ENCODE assay signal across 15 cellular contexts in the genomic region with DNA sequence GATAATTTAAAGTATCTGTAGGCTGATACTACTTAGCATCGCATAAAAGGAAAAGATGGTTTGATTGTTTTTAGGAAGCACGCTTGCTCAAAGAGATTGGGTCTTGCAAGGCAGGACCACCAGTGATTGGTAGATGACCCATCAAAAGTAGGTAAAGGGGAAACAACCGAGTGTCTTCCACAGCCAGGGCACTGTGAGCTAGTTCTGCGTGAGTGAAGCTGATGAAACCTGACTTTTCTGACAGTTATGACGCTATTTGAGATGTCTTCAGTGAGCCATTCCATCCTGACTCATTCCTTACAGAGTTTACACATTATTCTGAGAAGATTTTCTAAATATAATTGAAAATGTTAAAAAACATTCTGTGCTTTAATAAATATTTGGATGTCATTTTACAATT. TPM values are rescaled to one million over a fixed set of nuclear protein-coding genes. Genes with fewer than 3 reads are reported as not detected.
DNase-seq lines count a peak whose midpoint lies in the region; ATAC-seq, FAIRE-seq and TF ChIP-seq lines count a peak whose summit lies in the region.
"Had no signal": no experiment of that assay in that cellular context is flagged by ENCODE, and none has a peak within 500 bp of the region (broad histone marks: within the 10 kb centered on the region; RNA-seq: fewer than 3 reads in every experiment).

No MANE protein-coding gene starts in this region.

- H3K9me3 Mint-ChIP-seq in osteocyte (ENCODE audit: unreplicated experiment) = no peaks in the 10 kb centered on the region

- H3K27me3 Mint-ChIP-seq in osteocyte (ENCODE audit: unreplicated experiment) = no peaks in the 10 kb centered on the region
- H3K27me3 Mint-ChIP-seq: effector memory CD8-positive, alpha-beta T cell had no signal

- ATAC-seq in GM18873 (IDR thresholded peaks at IDR 0.05; ENCODE audit: low FRiP score, unreplicated experiment) (peak; percentile 75), HG02623 (IDR thresholded peaks at IDR 0.05; ENCODE audit: unreplicated experiment) (peak; percentile 63), HG03558 (IDR thresholded peaks at IDR 0.05; ENCODE audit: extremely low read depth, unreplicated experiment) (peak; percentile 69)
- ATAC-seq: effector memory CD8-positive, alpha-beta T cell; heart right ventricle had no signal

- H3K27me3 ChIP-seq in transverse colon (no peaks in the 10 kb centered on the region), small intestine (ENCODE audit: control insufficient read depth in 2 of 2, insufficient read depth in 2 of 2, low read length in 2 of 2) (no peaks in the 10 kb centered on the region)

- H3K9me3 ChIP-seq in transverse colon (no peaks in the 10 kb centered on the region), small intestine (ENCODE audit: control insufficient read depth, low read depth) (no peaks in the 10 kb centered on the region)
- H3K9me3 ChIP-seq: heart right ventricle, prostate gland had no signal

- in situ Hi-C loops in transverse colon (cut with MboI; ENCODE audit: low pct_ligation_motif_present in 1 of 4, low pct_unique_long_range_greater_than_20kb in 1 of 4, low sequenced_read_pairs in 3 of 4) = no loop called here

- no peaks in the 10 kb centered on the region for H3K4me1 ChIP-seq in transverse colon
- no peaks in the 10 kb centered on the region for H3K4me1 ChIP-seq in small intestine (ENCODE audit: control insufficient read depth in 2 of 2, insufficient read depth in 1 of 2, low read depth in 1 of 2, low read length in 1 of 2)
- H3K4me1 ChIP-seq: heart right ventricle, prostate gland had no signal

- TF ChIP-seq EP300 in transverse colon (IDR thresholded peaks at IDR 0.05; ENCODE audit: low read depth) = no peak

- H3K4me3 Mint-ChIP-seq in osteocyte (ENCODE audit: unreplicated experiment) = no peak overlapping the region
- H3K4me3 Mint-ChIP-seq: effector memory CD8-positive, alpha-beta T cell; T-helper 1 cell treated with Interleukin-12 subunit alpha and Interleukin-12 subunit beta and Interleukin-4 antibody, amounts not matched to agents 30 μg/mL and 1 μg/mL, for 36 hours had no signal

- WGBS in transverse colon (ENCODE audit: low coverage in 1 of 2), 2 donors = 79 to 80% methylated on average over 3 to 5 of the region's 5 CpGs
- WGBS in small intestine, 3 donors = 79 to 89% (median 88%) methylated on average over 5 of the region's 5 CpGs

- H3K4me3 ChIP-seq in transverse colon = no peak overlapping the region
- H3K4me3 ChIP-seq in small intestine (ENCODE audit: low read depth in 1 of 2, low read length in 2 of 2) = no peak overlapping the region
- H3K4me3 ChIP-seq: heart right ventricle, prostate gland had no signal

- H3K36me3 ChIP-seq in transverse colon (no peaks in the 10 kb centered on the region), small intestine (ENCODE audit: control insufficient read depth in 2 of 2, insufficient read depth in 2 of 2, low read length in 2 of 2) (no peaks in the 10 kb centered on the region)
- H3K36me3 ChIP-seq: heart right ventricle, prostate gland had no signal

- no peak for DNase-seq in osteocyte (ENCODE audit: extremely low spot score, unreplicated experiment)
- no peak for DNase-seq in frontal cortex (ENCODE audit: low spot score in 2 of 2)
- no peak for DNase-seq in transverse colon
- no peak for DNase-seq in cerebellar nuclear complex (lab: John Stamatoyannopoulos, UW)
- DNase-seq in small intestine = no peak
- DNase-seq: activated CD8-positive, alpha-beta memory T cell treated with anti-CD3 and anti-CD28 coated beads, Interleukin-2, amount 50 U/mL, for 48 hours; Calu3; effector memory CD8-positive, alpha-beta T cell; heart right ventricle; NCI-H1694 had no signal

- TF ChIP-seq CTCF in osteocyte (IDR thresholded peaks at IDR 0.05) (no peak), transverse colon (IDR thresholded peaks at IDR 0.05) (no peak)

- H3K27ac Mint-ChIP-seq in osteocyte (ENCODE audit: unreplicated experiment) = peak overlapping the region; percentile 44
- H3K27ac Mint-ChIP-seq: effector memory CD8-positive, alpha-beta T cell; T-helper 1 cell treated with Interleukin-12 subunit alpha and Interleukin-12 subunit beta and Interleukin-4 antibody, amounts not matched to agents 30 μg/mL and 1 μg/mL, for 36 hours had no signal

- H3K4me1 Mint-ChIP-seq in osteocyte (ENCODE audit: unreplicated experiment) = peaks cover 58% of the 10 kb centered on the region

- intact Hi-C loops in transverse colon (cut with DNase I; ENCODE audit: low total_unique reads) = no loop called here

- no peak for TF ChIP-seq POLR2A in transverse colon (IDR thresholded peaks at IDR 0.05)

- peaks cover 36% of the 10 kb centered on the region for H3K36me3 Mint-ChIP-seq in osteocyte (ENCODE audit: unreplicated experiment)

- H3K27ac ChIP-seq in transverse colon = no peak overlapping the region
- H3K27ac ChIP-seq in small intestine (ENCODE audit: low read depth in 1 of 2, low read length in 1 of 2) = no peak overlapping the region
- H3K27ac ChIP-seq: heart right ventricle, prostate gland had no signal

- no peak for FAIRE-seq in frontal cortex (lab: Jason Lieb, UNC)
- no peak for FAIRE-seq in small intestine (lab: Jason Lieb, UNC)

RNA-seq across cellular contexts. Expression of a gene that starts 49.7 kb away (rescaled TPM):
- total RNA-seq in osteocyte = 197 and 212 TPM in 2 replicates
- total RNA-seq in frontal cortex = 411 TPM
- total RNA-seq in transverse colon = 10 to 100 TPM in 2 of 4 donors, 1 to 10 TPM in 2; 1.5 to 36.4 (median 9.2) TPM
- 1 to 10 TPM in 2 of 3 donors, under 1 TPM in 1; 0.67 to 9.5 (median 8.4) TPM for polyA plus RNA-seq in small intestine
- total RNA-seq: Calu3 had no signal
